ENCODE assay signal across 1 cellular context in genomic region chr14:36217732-36218131, GRCh38.
A peak's percentile ranks its signal among the peaks of the same experiment; 100 is the strongest.
TF ChIP-seq lines count a peak whose summit lies in the region.

No MANE protein-coding gene starts in this region.

TF ChIP-seq in HEK293, 187 proteins besides CTCF, POLR2A, EP300 and RAD21 (continued from another document):
- TF ChIP-seq, protein P1, sequence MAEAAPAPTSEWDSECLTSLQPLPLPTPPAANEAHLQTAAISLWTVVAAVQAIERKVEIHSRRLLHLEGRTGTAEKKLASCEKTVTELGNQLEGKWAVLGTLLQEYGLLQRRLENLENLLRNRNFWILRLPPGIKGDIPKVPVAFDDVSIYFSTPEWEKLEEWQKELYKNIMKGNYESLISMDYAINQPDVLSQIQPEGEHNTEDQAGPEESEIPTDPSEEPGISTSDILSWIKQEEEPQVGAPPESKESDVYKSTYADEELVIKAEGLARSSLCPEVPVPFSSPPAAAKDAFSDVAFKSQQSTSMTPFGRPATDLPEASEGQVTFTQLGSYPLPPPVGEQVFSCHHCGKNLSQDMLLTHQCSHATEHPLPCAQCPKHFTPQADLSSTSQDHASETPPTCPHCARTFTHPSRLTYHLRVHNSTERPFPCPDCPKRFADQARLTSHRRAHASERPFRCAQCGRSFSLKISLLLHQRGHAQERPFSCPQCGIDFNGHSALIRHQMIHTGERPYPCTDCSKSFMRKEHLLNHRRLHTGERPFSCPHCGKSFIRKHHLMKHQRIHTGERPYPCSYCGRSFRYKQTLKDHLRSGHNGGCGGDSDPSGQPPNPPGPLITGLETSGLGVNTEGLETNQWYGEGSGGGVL (tag by site-specific recombination; IDR thresholded peaks at IDR 0.05), result peak; percentile 14; the same call in 1 of the 2 replicates
- TF ChIP-seq, protein P2, sequence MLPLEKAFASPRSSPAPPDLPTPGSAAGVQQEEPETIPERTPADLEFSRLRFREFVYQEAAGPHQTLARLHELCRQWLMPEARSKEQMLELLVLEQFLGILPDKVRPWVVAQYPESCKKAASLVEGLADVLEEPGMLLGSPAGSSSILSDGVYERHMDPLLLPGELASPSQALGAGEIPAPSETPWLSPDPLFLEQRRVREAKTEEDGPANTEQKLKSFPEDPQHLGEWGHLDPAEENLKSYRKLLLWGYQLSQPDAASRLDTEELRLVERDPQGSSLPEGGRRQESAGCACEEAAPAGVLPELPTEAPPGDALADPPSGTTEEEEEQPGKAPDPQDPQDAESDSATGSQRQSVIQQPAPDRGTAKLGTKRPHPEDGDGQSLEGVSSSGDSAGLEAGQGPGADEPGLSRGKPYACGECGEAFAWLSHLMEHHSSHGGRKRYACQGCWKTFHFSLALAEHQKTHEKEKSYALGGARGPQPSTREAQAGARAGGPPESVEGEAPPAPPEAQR (tag by site-specific recombination; IDR thresholded peaks at IDR 0.05), result no peak
- no peak for TF ChIP-seq ZEB2 (tag by site-specific recombination; IDR thresholded peaks at IDR 0.05)
